In the genomic region with DNA sequence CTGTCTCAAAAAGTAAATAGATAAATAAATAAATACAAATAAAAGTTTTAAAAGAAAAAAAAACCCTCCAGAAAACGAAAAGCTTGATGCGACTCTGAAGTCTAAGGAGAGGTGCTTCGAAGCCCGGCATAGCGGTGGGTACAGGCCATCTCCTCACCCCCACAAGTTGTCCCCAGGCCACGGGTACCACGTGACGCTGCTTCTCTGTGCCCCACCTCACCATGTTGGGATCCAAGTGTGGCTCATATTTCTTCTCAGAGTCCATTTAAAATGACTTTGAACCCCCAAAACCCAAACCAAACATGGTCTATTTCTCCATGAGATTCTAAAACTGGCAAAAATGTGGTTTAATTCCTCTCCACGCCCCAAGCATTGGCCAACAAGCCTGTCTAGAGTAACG, we compare ENCODE assay signal across 2 cellular contexts.
TF ChIP-seq lines count a peak whose summit lies in the region.

No MANE protein-coding gene starts in this region.

TF ChIP-seq in K562, 482 proteins besides CTCF, POLR2A, EP300 and RAD21:
- TF ChIP-seq USF2 (CRISPR knock-in tag; IDR thresholded peaks at IDR 0.05), result peak; percentile 75
- TF ChIP-seq HNRNPK (IDR thresholded peaks at IDR 0.05; ENCODE audit: low read depth, low read length, poor library complexity, severe bottlenecking), result no peak
- TF ChIP-seq, protein P1, sequence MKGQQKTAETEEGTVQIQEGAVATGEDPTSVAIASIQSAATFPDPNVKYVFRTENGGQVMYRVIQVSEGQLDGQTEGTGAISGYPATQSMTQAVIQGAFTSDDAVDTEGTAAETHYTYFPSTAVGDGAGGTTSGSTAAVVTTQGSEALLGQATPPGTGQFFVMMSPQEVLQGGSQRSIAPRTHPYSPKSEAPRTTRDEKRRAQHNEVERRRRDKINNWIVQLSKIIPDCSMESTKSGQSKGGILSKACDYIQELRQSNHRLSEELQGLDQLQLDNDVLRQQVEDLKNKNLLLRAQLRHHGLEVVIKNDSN (CRISPR knock-in tag; IDR thresholded peaks at IDR 0.05), result peak; percentile 49
- TF ChIP-seq ESRRB (CRISPR knock-in tag; IDR thresholded peaks at IDR 0.05; ENCODE audit: borderline replicate concordance), result no peak
- TF ChIP-seq SMAD4 (CRISPR knock-in tag; conservative IDR thresholded peaks at IDR 0.05), result 0 out of 2 replicates have a peak, but pooled peaks have one; percentile 10
- 0 out of 2 replicates have a peak, but pooled peaks have one; percentile 18 for TF ChIP-seq L3MBTL2 (IDR thresholded peaks at IDR 0.05)
- TF ChIP-seq RAD51 (IDR thresholded peaks at IDR 0.05; ENCODE audit: borderline replicate concordance, low read depth), result peak; percentile 75
- TF ChIP-seq TFE3 (CRISPR knock-in tag; IDR thresholded peaks at IDR 0.05), result peak; percentile 2; the same call in 1 of the 2 replicates

TF ChIP-seq in H1, 55 proteins besides CTCF, POLR2A, EP300 and RAD21:
- no peak for TF ChIP-seq EGR1 (IDR thresholded peaks at IDR 0.05; ENCODE audit: borderline replicate concordance, low read depth, low read length)
- no peak for TF ChIP-seq PHF8 (conservative IDR thresholded peaks at IDR 0.05; ENCODE audit: low read depth, low read length)
- no peak for TF ChIP-seq TAF7 (optimal IDR thresholded peaks at IDR 0.05; ENCODE audit: borderline replicate concordance, low read depth, low read length)
- no peak for TF ChIP-seq SRF (IDR thresholded peaks at IDR 0.05; ENCODE audit: low read depth, low read length)
- TF ChIP-seq SIX5 (IDR thresholded peaks at IDR 0.05; ENCODE audit: low read depth, low read length), result no peak
- TF ChIP-seq GABPA (IDR thresholded peaks at IDR 0.05; ENCODE audit: borderline replicate concordance, insufficient read depth, low read length), result no peak
- TF ChIP-seq EZH2 (IDR thresholded peaks at IDR 0.05; ENCODE audit: low read depth, low read length, severe bottlenecking), result no peak
- no peak for TF ChIP-seq BRCA1 (IDR thresholded peaks at IDR 0.05; ENCODE audit: low read depth, low read length)
- no peak for TF ChIP-seq ATF2 (IDR thresholded peaks at IDR 0.05; ENCODE audit: low read length)
